In the genomic region with DNA sequence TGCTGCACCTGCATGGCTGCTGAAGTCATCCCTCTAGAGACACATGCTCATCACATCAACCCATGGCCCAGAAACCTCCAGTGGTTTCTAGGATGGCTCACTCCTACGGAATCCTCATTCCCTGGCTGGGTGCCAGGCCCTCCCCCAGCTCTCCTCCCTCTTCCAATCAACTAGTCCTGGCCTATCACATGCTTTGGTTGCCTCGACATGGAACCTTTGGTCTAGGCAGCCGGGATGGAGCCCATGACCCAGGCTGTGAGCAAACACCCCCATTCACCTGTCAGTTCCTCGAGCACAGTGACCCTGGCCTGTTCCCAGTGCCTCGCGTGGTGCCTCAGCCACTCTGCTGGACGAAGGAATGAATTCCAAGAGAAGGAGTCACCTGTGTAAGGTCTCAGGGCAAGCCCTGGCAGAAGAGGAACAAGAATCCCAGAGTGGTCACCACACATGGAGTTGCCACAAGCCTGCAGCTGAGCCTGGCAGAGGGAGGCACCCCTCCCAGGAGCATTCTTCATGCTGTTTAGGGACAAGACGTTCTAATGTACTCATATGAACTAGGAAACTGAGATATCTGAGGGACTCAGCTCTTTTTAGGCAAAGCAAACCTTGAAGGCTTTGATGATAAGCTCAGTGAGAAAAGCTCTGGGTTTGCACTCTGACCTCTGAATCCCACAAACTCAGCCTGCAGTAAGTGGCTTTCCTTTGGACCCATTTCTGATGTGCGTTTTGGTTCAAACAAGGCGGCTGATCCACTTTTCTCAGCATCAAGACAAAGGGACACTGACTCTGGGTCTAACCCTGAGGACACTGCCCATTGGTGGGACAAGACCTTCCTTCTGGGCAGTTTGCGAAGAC, we compare ENCODE assay signal across 13 cellular contexts. TPM values are rescaled to one million over a fixed set of nuclear protein-coding genes. Genes with fewer than 3 reads are reported as not detected.
A peak's percentile ranks its signal among the peaks of the same experiment; 100 is the strongest.
DNase-seq lines count a peak whose midpoint lies in the region; ATAC-seq and TF ChIP-seq lines count a peak whose summit lies in the region.
"Had no signal": no experiment of that assay in that cellular context is flagged by ENCODE, and none has a peak within 500 bp of the region (broad histone marks: within the 10 kb centered on the region; RNA-seq: fewer than 3 reads in every experiment).

No MANE protein-coding gene starts in this region.

- peaks cover 3% of the 10 kb centered on the region for H3F3A ChIP-seq in smooth muscle cell (ENCODE audit: low read depth)

- H3K4me1 Mint-ChIP-seq in T-helper 17 cell = no peaks in the 10 kb centered on the region
- H3K4me1 Mint-ChIP-seq: central memory CD8-positive, alpha-beta T cell had no signal

- H3K9ac ChIP-seq in smooth muscle cell (ENCODE audit: low read depth) = no peak overlapping the region
- H3K9ac ChIP-seq: KMS-11 had no signal

- peak overlapping the region; percentile 21 for H3K4me2 ChIP-seq in smooth muscle cell
- H3K4me2 ChIP-seq: KMS-11 had no signal

- H3K4me3 ChIP-seq in HFF-Myc (replicated peaks; ENCODE audit: low read depth, low read length) (no peak overlapping the region), fibroblast of the aortic adventitia (ENCODE audit: low read depth, low read length) (no peak overlapping the region), smooth muscle cell (no peak overlapping the region)
- H3K4me3 ChIP-seq: tibial nerve had no signal

- H3K79me2 ChIP-seq in smooth muscle cell (ENCODE audit: low read depth) = no peaks in the 10 kb centered on the region

- DNase-seq in HFF-Myc (ENCODE audit: extremely low read depth, low read depth) (peak; percentile 20), T-helper 17 cell (no peak), fibroblast of the aortic adventitia (ENCODE audit: low read depth) (peak; percentile 42), smooth muscle cell (lab: John Stamatoyannopoulos, UW; ENCODE audit: unreplicated experiment) (no peak), cerebellar cortex (ENCODE audit: low spot score) (no peak), epidermal melanocyte (ENCODE audit: insufficient read length, low spot score) (no peak), NCI-H1436 (lab: John Stamatoyannopoulos, UW) (no peak)
- DNase-seq: DMS153 had no signal

- no peaks in the 10 kb centered on the region for H3K36me3 ChIP-seq in smooth muscle cell (ENCODE audit: low read depth)
- H3K36me3 ChIP-seq: tibial nerve had no signal

- H3K27ac ChIP-seq in smooth muscle cell (ENCODE audit: low read depth) = no peak overlapping the region
- H3K27ac ChIP-seq: KMS-11, tibial nerve had no signal

- no peaks in the 10 kb centered on the region for H3K27me3 Mint-ChIP-seq in T-helper 17 cell
- H3K27me3 Mint-ChIP-seq: central memory CD8-positive, alpha-beta T cell had no signal

- 86% methylated on average over 11 of the region's 11 CpGs for WGBS in smooth muscle cell (ENCODE audit: low lambda C conversion rate)

- ATAC-seq in T-helper 17 cell = no peak
- ATAC-seq: Right ventricle myocardium inferior had no signal

- H2AFZ ChIP-seq in smooth muscle cell (ENCODE audit: low read depth) = no peak overlapping the region

- peak overlapping the region; percentile 57 for H3K27ac Mint-ChIP-seq in T-helper 17 cell
- H3K27ac Mint-ChIP-seq: activated T-helper 1 cell treated with anti-CD3 and anti-CD28 coated beads, Interleukin-12 subunit alpha, Interleukin-12 subunit beta, Interleukin-2, Interleukin-4 antibody, amounts not matched to agents 30 ng/mL and 10 ng/mL and 1 ng/mL, durations not matched to agents 14 hours and 24 hours and 36 hours had no signal

- H3K27me3 ChIP-seq in smooth muscle cell (ENCODE audit: low read depth) = no peaks in the 10 kb centered on the region
- H3K27me3 ChIP-seq: tibial nerve had no signal

- H3K4me3 Mint-ChIP-seq in T-helper 17 cell = no peak overlapping the region
- H3K4me3 Mint-ChIP-seq: activated T-helper 1 cell treated with anti-CD3 and anti-CD28 coated beads, Interleukin-12 subunit alpha, Interleukin-12 subunit beta, Interleukin-2, Interleukin-4 antibody, amounts not matched to agents 30 ng/mL and 10 ng/mL and 1 ng/mL, durations not matched to agents 14 hours and 24 hours and 36 hours; central memory CD8-positive, alpha-beta T cell had no signal

- H3K9me3 ChIP-seq in T-helper 17 cell (ENCODE audit: control insufficient read depth, low read length, poor library complexity, severe bottlenecking) (no peaks in the 10 kb centered on the region), smooth muscle cell (replicated peaks; ENCODE audit: low read depth) (no peaks in the 10 kb centered on the region)
- H3K9me3 ChIP-seq: tibial nerve had no signal

- peaks cover 2% of the 10 kb centered on the region for H3K36me3 Mint-ChIP-seq in T-helper 17 cell (ENCODE audit: low read depth)

- peaks cover 10% of the 10 kb centered on the region for H3K4me1 ChIP-seq in smooth muscle cell (ENCODE audit: low read depth)
- H3K4me1 ChIP-seq: tibial nerve had no signal

- no peak for TF ChIP-seq CTCF in HFF-Myc (IDR thresholded peaks at IDR 0.05; ENCODE audit: low read depth, low read length, missing control alignments)
- TF ChIP-seq CTCF in fibroblast of the aortic adventitia (IDR thresholded peaks at IDR 0.05; ENCODE audit: insufficient read depth, low read length) = no peak
- TF ChIP-seq CTCF in smooth muscle cell (IDR thresholded peaks at IDR 0.05; ENCODE audit: borderline replicate concordance, insufficient read depth, poor library complexity, severe bottlenecking) = no peak

- peaks cover 8% of the 10 kb centered on the region for H4K20me1 ChIP-seq in smooth muscle cell (ENCODE audit: low read depth)

RNA-seq across cellular contexts. Expression of a gene that starts 40.2 kb away (rescaled TPM):
- total RNA-seq in T-helper 17 cell (not detected), fibroblast of the aortic adventitia (ENCODE audit: low replicate concordance) (3.8 and 10.1 TPM in 2 replicates), smooth muscle cell (0.63 and 1.4 TPM in 2 replicates)
- polyA plus RNA-seq in smooth muscle cell = 1.4 and 1.8 TPM in 2 replicates
- total RNA-seq: activated T-helper 1 cell treated with anti-CD3 and anti-CD28 coated beads, Interleukin-12 subunit alpha, Interleukin-12 subunit beta, Interleukin-2, Interleukin-4 antibody, amounts not matched to agents 30 ng/mL and 10 ng/mL and 1 ng/mL, durations not matched to agents 14 hours and 24 hours and 36 hours had no signal

Comparison
In these comparisons a context has a peak if more than half of its experiments do, and no peak if none do; other contexts are left out.
1. DNase-seq: peak in HFF-Myc (single experiment) and fibroblast of the aortic adventitia (single experiment); none in T-helper 17 cell (0 of 3), smooth muscle cell (single experiment), cerebellar cortex (single experiment), epidermal melanocyte (single experiment) and NCI-H1436 (single experiment).